Comparison of ENCODE assay signal across 23 cellular contexts in genomic region chr6:131756039-131756438, GRCh38. TPM values are rescaled to one million over a fixed set of nuclear protein-coding genes. Genes with fewer than 3 reads are reported as not detected.
"Had no signal": no experiment of that assay in that cellular context is flagged by ENCODE, and none has a peak within 500 bp of the region (broad histone marks: within the 10 kb centered on the region; RNA-seq: fewer than 3 reads in every experiment).

No MANE protein-coding gene starts in this region.

- H3K27me3 ChIP-seq: cardiac muscle cell, hepatocyte, spleen, upper lobe of left lung had no signal

- H3K27ac ChIP-seq: cardiac muscle cell, hepatocyte, prostate gland, spleen, upper lobe of left lung, WERI-Rb-1 had no signal

- H2AFZ ChIP-seq: hepatocyte had no signal

- H3K4me1 ChIP-seq: prostate gland, spleen, upper lobe of left lung had no signal

- DNase-seq: activated CD4-positive, alpha-beta T cell treated with anti-CD3 and anti-CD28 coated beads, Interleukin-2, amount 50 U/mL, for 48 hours; activated CD8-positive, alpha-beta memory T cell treated with anti-CD3 and anti-CD28 coated beads, Interleukin-2, amount 10 ng/mL, durations not matched to agents 7 days and 5 days; activated naive CD4-positive, alpha-beta T cell treated with anti-CD3 and anti-CD28 coated beads for 36 hours; activated naive CD8-positive, alpha-beta T cell treated with anti-CD3 and anti-CD28 coated beads, Interleukin-2, amount 50 U/mL, for 24 hours; activated T-cell treated with anti-CD3 and anti-CD28 coated beads, Interleukin-2, amount 50 U/mL, for 1 hour; erythroblast; left ventricle myocardium superior; mesendoderm; right cardiac atrium; spleen; stimulated activated naive CD8-positive, alpha-beta T cell treated with anti-CD3 and anti-CD28 coated beads, Interleukin-15, amount 100 ng/mL, for 72 hours; upper lobe of left lung; WERI-Rb-1 had no signal

- H3K27ac Mint-ChIP-seq: activated CD8-positive, alpha-beta memory T cell treated with anti-CD3 and anti-CD28 coated beads, Interleukin-2, amount 10 ng/mL, durations not matched to agents 7 days and 5 days; activated naive CD4-positive, alpha-beta T cell treated with anti-CD3 and anti-CD28 coated beads for 36 hours; activated naive CD8-positive, alpha-beta T cell treated with anti-CD3 and anti-CD28 coated beads, Interleukin-2, amount 50 U/mL, for 24 hours; activated T-helper 2 cell treated with anti-CD3 and anti-CD28 coated beads, Interferon-gamma antibody, Interleukin-2, Interleukin-4, amounts not matched to agents 10 μg/mL and 5 μg/mL and 100 μg/mL, durations not matched to agents 14 hours and 24 hours and 36 hours; nephron; stimulated activated naive CD8-positive, alpha-beta T cell treated with anti-CD3 and anti-CD28 coated beads, Interleukin-15, amount 100 ng/mL, for 72 hours had no signal

- H3K79me2 ChIP-seq: hepatocyte had no signal

- H3K9me3 Mint-ChIP-seq: activated naive CD4-positive, alpha-beta T cell treated with anti-CD3 and anti-CD28 coated beads for 36 hours; activated naive CD8-positive, alpha-beta T cell treated with anti-CD3 and anti-CD28 coated beads, Interleukin-2, amount 50 U/mL, for 24 hours; activated T-helper 2 cell treated with anti-CD3 and anti-CD28 coated beads, Interferon-gamma antibody, Interleukin-2, Interleukin-4, amounts not matched to agents 10 μg/mL and 5 μg/mL and 100 μg/mL, durations not matched to agents 14 hours and 24 hours and 36 hours; nephron; stimulated activated naive CD8-positive, alpha-beta T cell treated with anti-CD3 and anti-CD28 coated beads, Interleukin-15, amount 100 ng/mL, for 72 hours had no signal

- H3K4me1 Mint-ChIP-seq: activated CD8-positive, alpha-beta memory T cell treated with anti-CD3 and anti-CD28 coated beads, Interleukin-2, amount 10 ng/mL, durations not matched to agents 7 days and 5 days; activated naive CD8-positive, alpha-beta T cell treated with anti-CD3 and anti-CD28 coated beads, Interleukin-2, amount 50 U/mL, for 24 hours; stimulated activated naive CD8-positive, alpha-beta T cell treated with anti-CD3 and anti-CD28 coated beads, Interleukin-15, amount 100 ng/mL, for 72 hours had no signal

- H3K36me3 Mint-ChIP-seq: activated CD8-positive, alpha-beta memory T cell treated with anti-CD3 and anti-CD28 coated beads, Interleukin-2, amount 10 ng/mL, durations not matched to agents 7 days and 5 days had no signal

- H3K4me3 Mint-ChIP-seq: activated CD8-positive, alpha-beta memory T cell treated with anti-CD3 and anti-CD28 coated beads, Interleukin-2, amount 10 ng/mL, durations not matched to agents 7 days and 5 days; activated naive CD4-positive, alpha-beta T cell treated with anti-CD3 and anti-CD28 coated beads for 36 hours; activated naive CD8-positive, alpha-beta T cell treated with anti-CD3 and anti-CD28 coated beads, Interleukin-2, amount 50 U/mL, for 24 hours; nephron; stimulated activated naive CD8-positive, alpha-beta T cell treated with anti-CD3 and anti-CD28 coated beads, Interleukin-15, amount 100 ng/mL, for 72 hours had no signal

- H3K4me3 ChIP-seq: cardiac muscle cell, hepatocyte, prostate gland, spleen, upper lobe of left lung had no signal

- H3K9me3 ChIP-seq: prostate gland, spleen, upper lobe of left lung had no signal

- ATAC-seq: activated CD8-positive, alpha-beta memory T cell treated with anti-CD3 and anti-CD28 coated beads, Interleukin-2, amount 10 ng/mL, durations not matched to agents 7 days and 5 days; activated naive CD8-positive, alpha-beta T cell treated with anti-CD3 and anti-CD28 coated beads, Interleukin-2, amount 50 U/mL, for 24 hours; left ventricle myocardium superior; right cardiac atrium; stimulated activated naive CD8-positive, alpha-beta T cell treated with anti-CD3 and anti-CD28 coated beads, Interleukin-15, amount 100 ng/mL, for 72 hours had no signal

- H3K36me3 ChIP-seq: cardiac muscle cell, prostate gland, spleen, upper lobe of left lung, WERI-Rb-1 had no signal

RNA-seq across cellular contexts. Expression of gene CTAGE9, which starts 45.2 kb away (rescaled TPM):
- total RNA-seq: activated CD8-positive, alpha-beta memory T cell treated with anti-CD3 and anti-CD28 coated beads, Interleukin-2, amount 10 ng/mL, durations not matched to agents 7 days and 5 days; activated naive CD4-positive, alpha-beta T cell treated with anti-CD3 and anti-CD28 coated beads for 36 hours; activated T-helper 2 cell treated with anti-CD3 and anti-CD28 coated beads, Interferon-gamma antibody, Interleukin-2, Interleukin-4, amounts not matched to agents 10 μg/mL and 5 μg/mL and 100 μg/mL, durations not matched to agents 14 hours and 24 hours and 36 hours; cardiac muscle cell; dermis microvascular lymphatic vessel endothelial cell; glomerular endothelial cell; kidney epithelial cell; left ventricle myocardium superior; prostate gland; right cardiac atrium; spleen; T-helper 1 cell treated with Interleukin-12 subunit alpha and Interleukin-12 subunit beta and Interleukin-4 antibody, amounts not matched to agents 30 ng/mL and 1 ng/mL, for 36 hours; temporal lobe; upper lobe of left lung had no signal
- polyA plus RNA-seq: cardiac muscle cell, hepatocyte, right cardiac atrium, spleen had no signal

RNA-seq across cellular contexts. Expression of gene OR2A4, which starts 54.8 kb away (rescaled TPM):
- total RNA-seq: activated CD8-positive, alpha-beta memory T cell treated with anti-CD3 and anti-CD28 coated beads, Interleukin-2, amount 10 ng/mL, durations not matched to agents 7 days and 5 days; activated naive CD4-positive, alpha-beta T cell treated with anti-CD3 and anti-CD28 coated beads for 36 hours; activated T-helper 2 cell treated with anti-CD3 and anti-CD28 coated beads, Interferon-gamma antibody, Interleukin-2, Interleukin-4, amounts not matched to agents 10 μg/mL and 5 μg/mL and 100 μg/mL, durations not matched to agents 14 hours and 24 hours and 36 hours; cardiac muscle cell; dermis microvascular lymphatic vessel endothelial cell; glomerular endothelial cell; hepatocyte; kidney epithelial cell; left ventricle myocardium superior; prostate gland; right cardiac atrium; spleen; T-helper 1 cell treated with Interleukin-12 subunit alpha and Interleukin-12 subunit beta and Interleukin-4 antibody, amounts not matched to agents 30 ng/mL and 1 ng/mL, for 36 hours; temporal lobe had no signal
- polyA plus RNA-seq: cardiac muscle cell, right cardiac atrium had no signal
